ENCODE assay signal across 7 cellular contexts in the genomic region with DNA sequence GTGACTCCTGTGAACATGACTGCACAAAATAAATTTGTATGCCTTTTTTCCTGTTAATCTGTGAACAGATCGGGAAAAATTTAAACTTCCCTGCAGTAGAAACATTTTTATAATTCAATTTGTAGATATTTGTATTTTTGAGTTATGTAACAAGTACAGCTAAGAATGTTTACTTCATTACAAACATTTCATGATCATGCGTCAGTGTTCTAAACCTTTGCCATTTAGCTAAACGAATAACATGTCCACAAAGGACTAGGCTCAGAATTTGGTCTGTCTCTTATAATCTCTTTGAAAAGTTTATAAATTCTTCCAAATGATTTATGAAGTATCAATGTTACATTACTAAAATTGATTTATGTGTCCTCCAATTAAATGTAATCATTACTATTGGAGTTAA.
"Had no signal": no experiment of that assay in that cellular context is flagged by ENCODE, and none has a peak within 500 bp of the region (broad histone marks: within the 10 kb centered on the region; RNA-seq: fewer than 3 reads in every experiment).

No MANE protein-coding gene starts in this region.

- H3K9me3 ChIP-seq: HAP-1 had no signal

- H3K36me3 ChIP-seq: HAP-1 had no signal

- H3K4me3 Mint-ChIP-seq: IgD-negative memory B cell had no signal

- H3K36me3 Mint-ChIP-seq: IgD-negative memory B cell had no signal

- H3K27me3 Mint-ChIP-seq: IgD-negative memory B cell had no signal

- H3K27ac Mint-ChIP-seq: IgD-negative memory B cell had no signal

- H3K4me1 Mint-ChIP-seq: IgD-negative memory B cell had no signal

- DNase-seq: GOT3, H7, Karpas-422, KBM-7 had no signal

- H3K27ac ChIP-seq: KMS-11 had no signal

- H3K4me3 ChIP-seq: HAP-1 had no signal

- H3K4me2 ChIP-seq: KMS-11 had no signal

- H3K9me3 Mint-ChIP-seq: IgD-negative memory B cell had no signal

- H3K9ac ChIP-seq: KMS-11 had no signal
